Comparison of ENCODE assay signal across 9 cellular contexts in genomic region chr4:85825937-85826678, GRCh38.
DNase-seq lines count a peak whose midpoint lies in the region; ATAC-seq, FAIRE-seq and TF ChIP-seq lines count a peak whose summit lies in the region.
"Had no signal": no experiment of that assay in that cellular context is flagged by ENCODE, and none has a peak within 500 bp of the region (broad histone marks: within the 10 kb centered on the region; RNA-seq: fewer than 3 reads in every experiment).

No MANE protein-coding gene starts in this region.

- no peak overlapping the region for H2AFZ ChIP-seq in astrocyte (ENCODE audit: low read depth, low read length)

- H3K27ac Mint-ChIP-seq in astrocyte (ENCODE audit: unreplicated experiment): peak overlapping the region; percentile 67

- H3K27ac ChIP-seq in astrocyte (ENCODE audit: low read depth, low read length): no peak overlapping the region
- H3K27ac ChIP-seq in liver (ENCODE audit: low read depth in 1 of 2, low read length in 2 of 2): peak overlapping the region in 1 of 2 donors; percentile 46

- H3K36me3 ChIP-seq in astrocyte (ENCODE audit: insufficient read depth, low read length) (no peaks in the 10 kb centered on the region), liver (ENCODE audit: control insufficient read depth in 4 of 4, insufficient read depth in 3 of 4, low read depth in 1 of 4, low read length in 3 of 4) (no peaks in the 10 kb centered on the region)

- H3K4me1 ChIP-seq in astrocyte (ENCODE audit: insufficient read depth, low read length): peaks cover 20% of the 10 kb centered on the region
- H3K4me1 ChIP-seq in liver (ENCODE audit: control insufficient read depth in 4 of 4, insufficient read depth in 4 of 4, low read length in 3 of 4): peaks cover 7 to 25% (median 17%) of the 10 kb centered on the region in 4 donors

- peak; percentile 23 for FAIRE-seq in astrocyte (lab: Jason Lieb, UNC)
- FAIRE-seq: colon had no signal

- 13% methylated on average over 7 of the region's 7 CpGs for WGBS in liver

- peak overlapping the region; percentile 14 for H3K4me2 ChIP-seq in astrocyte (ENCODE audit: low read length)

- no peak for TF ChIP-seq CTCF in astrocyte (IDR thresholded peaks at IDR 0.05; ENCODE audit: insufficient read depth, low read depth, low read length)
- TF ChIP-seq CTCF in liver (IDR thresholded peaks at IDR 0.05; ENCODE audit: low read depth, low read length, missing input control): peak; percentile 37

- in situ Hi-C loops in KBM-7 (cut with MboI; ENCODE audit: low pct_unique_long_range_greater_than_20kb, low sequenced_read_pairs): no loop called here

- H3K27me3 ChIP-seq in astrocyte (ENCODE audit: insufficient read depth, low read length) (no peaks in the 10 kb centered on the region), liver (ENCODE audit: control insufficient read depth in 4 of 4, insufficient read depth in 4 of 4, low read length in 3 of 4) (no peaks in the 10 kb centered on the region)

- H3K9ac ChIP-seq in astrocyte (ENCODE audit: low read length): peak overlapping the region; percentile 1
- no peak overlapping the region for H3K9ac ChIP-seq in liver (ENCODE audit: low read depth in 1 of 2, low read length in 2 of 2)

- H3K4me3 Mint-ChIP-seq in astrocyte (ENCODE audit: unreplicated experiment): no peak overlapping the region

- no peaks in the 10 kb centered on the region for H3K36me3 Mint-ChIP-seq in astrocyte (ENCODE audit: low read depth, unreplicated experiment)

- H4K20me1 ChIP-seq in astrocyte (ENCODE audit: insufficient read depth, low read length): peaks cover 3% of the 10 kb centered on the region

- peaks cover 27% of the 10 kb centered on the region for H3K4me1 Mint-ChIP-seq in astrocyte (ENCODE audit: low read depth, unreplicated experiment)

- no peak overlapping the region for H3K4me3 ChIP-seq in astrocyte (ENCODE audit: insufficient read depth, low read depth, low read length)
- H3K4me3 ChIP-seq in liver (ENCODE audit: low read depth in 1 of 3, low read length in 3 of 3): no peak overlapping the region

- TF ChIP-seq RAD21 in liver (IDR thresholded peaks at IDR 0.05): peak; percentile 80 to 82

- peak; percentile 2 for DNase-seq in SIG-M5 treated with dmso at 0.1 percent for 504 hours (lab: John Stamatoyannopoulos, UW; ENCODE audit: unreplicated experiment)
- DNase-seq in SIG-M5 (lab: John Stamatoyannopoulos, UW): no peak
- DNase-seq in KBM-7: peak; percentile 35
- peak; percentile 80 for DNase-seq in astrocyte (ENCODE audit: low read depth)
- no peak for DNase-seq in GOT3 (lab: John Stamatoyannopoulos, UW)
- DNase-seq in occipital lobe (lab: John Stamatoyannopoulos, UW): no peak

- no peaks in the 10 kb centered on the region for H3K79me2 ChIP-seq in astrocyte (ENCODE audit: insufficient read depth, low read length)

- H3K27me3 Mint-ChIP-seq in astrocyte (ENCODE audit: low read depth, unreplicated experiment): no peaks in the 10 kb centered on the region

- H3K9me3 ChIP-seq in astrocyte (ENCODE audit: insufficient read depth, low read depth, low read length) (no peaks in the 10 kb centered on the region), liver (ENCODE audit: control insufficient read depth in 4 of 4, low read length in 3 of 4) (no peaks in the 10 kb centered on the region)

- no peak for ATAC-seq in GM18519 (IDR thresholded peaks at IDR 0.05; ENCODE audit: low FRiP score, unreplicated experiment)

- H3K9me3 Mint-ChIP-seq in astrocyte (ENCODE audit: unreplicated experiment): no peaks in the 10 kb centered on the region

TF ChIP-seq in liver, 16 proteins besides CTCF, POLR2A, EP300 and RAD21:
- TF ChIP-seq HNF4G (IDR thresholded peaks at IDR 0.05) (no peak), YY1 (IDR thresholded peaks at IDR 0.05) (no peak), JUND (IDR thresholded peaks at IDR 0.05) (no peak), SP1 (IDR thresholded peaks at IDR 0.05) (peak; percentile 55), RXRA (IDR thresholded peaks at IDR 0.05) (peak in 1 of 2 donors; percentile 60), EGR1 (IDR thresholded peaks at IDR 0.05; ENCODE audit: low read depth in 2 of 2) (no peak), FOXA1 (IDR thresholded peaks at IDR 0.05) (no peak), REST (IDR thresholded peaks at IDR 0.05) (no peak), NR2F2 (IDR thresholded peaks at IDR 0.05) (peak; percentile 67), MAX (IDR thresholded peaks at IDR 0.05) (no peak), FOXA2 (IDR thresholded peaks at IDR 0.05) (peak; percentile 34), HNF4A (conservative IDR thresholded peaks at IDR 0.05) (peak; percentile 36 to 42), TAF1 (conservative IDR thresholded peaks at IDR 0.05) (no peak), GABPA (IDR thresholded peaks at IDR 0.05 in 1 of 2, conservative IDR thresholded peaks at IDR 0.05 in 1 of 2) (no peak), ZBTB33 (IDR thresholded peaks at IDR 0.05) (no peak), ATF3 (IDR thresholded peaks at IDR 0.05) (no peak)

Comparison
In these comparisons a context has a peak if more than half of its experiments do, and no peak if none do; other contexts are left out.
1. DNase-seq: peak in SIG-M5 treated with dmso at 0.1 percent for 504 hours (single experiment), KBM-7 (single experiment) and astrocyte (single experiment); none in SIG-M5 (single experiment), GOT3 (single experiment) and occipital lobe (single experiment).